ENCODE assay signal across 8 cellular contexts in genomic region chr7:92135100-92135429, GRCh38. TPM values are rescaled to one million over a fixed set of nuclear protein-coding genes. Genes with fewer than 3 reads are reported as not detected.
DNase-seq lines count a peak whose midpoint lies in the region; ATAC-seq, FAIRE-seq and TF ChIP-seq lines count a peak whose summit lies in the region.

No MANE protein-coding gene starts in this region.

- H3K27ac ChIP-seq in KOPT-K1 (ENCODE audit: low read depth, low read length, poor library complexity, severe bottlenecking) (peak overlapping the region; percentile 66), pancreas (peak overlapping the region; percentile 92 to 98 (median 95))

- H3K9me3 ChIP-seq in KOPT-K1 (ENCODE audit: insufficient read depth, low read length, poor library complexity, severe bottlenecking) (peaks cover 6% of the 10 kb centered on the region), pancreas (no peaks in the 10 kb centered on the region)

- peak; percentile 19 to 32 (median 26) for ATAC-seq in pancreas
- ATAC-seq in HG02763 (IDR thresholded peaks at IDR 0.05; ENCODE audit: unreplicated experiment) = no peak

- peaks cover 7% of the 10 kb centered on the region; the same call in 1 of the 2 replicates for H3K36me3 ChIP-seq in KOPT-K1 (ENCODE audit: insufficient read depth, low read length)
- H3K36me3 ChIP-seq in pancreas = no peaks in the 10 kb centered on the region

- FAIRE-seq in pancreas (lab: Jason Lieb, UNC) = no peak

- H3K27ac Mint-ChIP-seq in activated CD4-positive, alpha-beta memory T cell treated with anti-CD3 and anti-CD28 coated beads for 36 hours = peak overlapping the region; percentile 100

- POLR2A ChIA-PET in activated CD4-positive, alpha-beta memory T cell treated with anti-CD3 and anti-CD28 coated beads for 36 hours (lab: Charles Lee) = interaction anchor here (0.7 to 2.8 kb wide), 4 partner anchors 10 to 312 kb away, joined by 3 to 14 read pairs (median 6); partner anchors contain the start of genes ANKIB1, GATAD1 and KRIT1

- DNase-seq in NCI-H1092 treated with DMSO at 0.1 percent for 48 hours (lab: John Stamatoyannopoulos, UW) (peak; percentile 78), NCI-H1092 (lab: John Stamatoyannopoulos, UW) (no peak), foreskin fibroblast (peak in 1 of 2 donors; percentile 48), pancreas (peak in 2 of 6 donors; percentile 20 to 37), HK-2 (ENCODE audit: unreplicated experiment) (no peak)
- DNase-seq in activated CD4-positive, alpha-beta memory T cell treated with anti-CD3 and anti-CD28 coated beads for 36 hours = peak; percentile 30

- no peak for TF ChIP-seq CTCF in foreskin fibroblast (IDR thresholded peaks at IDR 0.05; ENCODE audit: low read depth, low read length)
- no peak for TF ChIP-seq CTCF in pancreas (IDR thresholded peaks at IDR 0.05)

- no peaks in the 10 kb centered on the region for H3K9me3 Mint-ChIP-seq in activated CD4-positive, alpha-beta memory T cell treated with anti-CD3 and anti-CD28 coated beads for 36 hours

- H3K4me3 ChIP-seq in foreskin fibroblast (ENCODE audit: low read depth in 1 of 2, low read length in 2 of 2) (peak overlapping the region; percentile 78 to 95), pancreas (peak overlapping the region; percentile 62 to 99 (median 85))

- peaks cover 22% of the 10 kb centered on the region for H3K36me3 Mint-ChIP-seq in activated CD4-positive, alpha-beta memory T cell treated with anti-CD3 and anti-CD28 coated beads for 36 hours

- intact Hi-C loops in activated CD4-positive, alpha-beta memory T cell treated with anti-CD3 and anti-CD28 coated beads for 36 hours (cut with micrococcal nuclease) = loop anchor here (2.0 to 10.0 kb wide), 2 partner anchors 254 to 1050 kb away; partner anchors contain the start of gene MTERF1
- intact Hi-C loops in pancreas (cut with DNase I) = loop anchor here in 1 of 3 donors (10.0 kb wide), 1 partner anchor 310 kb away; the partner anchor contains the start of gene GATAD1

- peak overlapping the region; percentile 99 for H3K4me3 Mint-ChIP-seq in activated CD4-positive, alpha-beta memory T cell treated with anti-CD3 and anti-CD28 coated beads for 36 hours

- 0 to 2% methylated on average over 12 of the region's 12 CpGs for WGBS in pancreas, 2 donors

- H3K4me1 ChIP-seq in pancreas = peaks cover 0 to 15% (median 4%) of the 10 kb centered on the region in 3 donors

- peaks cover 30% of the 10 kb centered on the region for H3K4me1 Mint-ChIP-seq in activated CD4-positive, alpha-beta memory T cell treated with anti-CD3 and anti-CD28 coated beads for 36 hours (ENCODE audit: low read depth)

- H3K27me3 Mint-ChIP-seq in activated CD4-positive, alpha-beta memory T cell treated with anti-CD3 and anti-CD28 coated beads for 36 hours = peaks cover 2% of the 10 kb centered on the region

- H3K27me3 ChIP-seq in pancreas = no peaks in the 10 kb centered on the region

- CTCF ChIA-PET in activated CD4-positive, alpha-beta memory T cell treated with anti-CD3 and anti-CD28 coated beads for 36 hours (lab: Charles Lee) = interaction anchor here (0.9 to 1.9 kb wide), 6 partner anchors 9 to 313 kb away, joined by 3 to 5 read pairs (median 4); partner anchors contain the start of genes AKAP9, ANKIB1, GATAD1 and KRIT1

RNA-seq across cellular contexts. Expression of gene CYP51A1, which starts 0.8 kb away (rescaled TPM):
- total RNA-seq in activated CD4-positive, alpha-beta memory T cell treated with anti-CD3 and anti-CD28 coated beads for 36 hours = 10 to 100 TPM; 72.3 to 74.7 TPM
- 10 to 100 TPM; 24.0 to 43.5 (median 36.4) TPM for total RNA-seq in pancreas
- polyA plus RNA-seq in pancreas = 10 to 100 TPM in 1 of 2 donors, 1 to 10 TPM in 1; 9.6 to 24.1 TPM

RNA-seq across cellular contexts. Expression of gene LRRD1, which starts 43.9 kb away (rescaled TPM):
- total RNA-seq in activated CD4-positive, alpha-beta memory T cell treated with anti-CD3 and anti-CD28 coated beads for 36 hours = not detected
- not detected for total RNA-seq in pancreas
- under 1 TPM in 1 of 2 donors, not detected in 1; 0.02 TPM for polyA plus RNA-seq in pancreas

Comparison
In these comparisons a context has a peak if more than half of its experiments do, and no peak if none do; other contexts are left out.
1. DNase-seq: peak in NCI-H1092 treated with DMSO at 0.1 percent for 48 hours (single experiment) and activated CD4-positive, alpha-beta memory T cell treated with anti-CD3 and anti-CD28 coated beads for 36 hours (single experiment); none in NCI-H1092 (single experiment) and HK-2 (single experiment).